In genomic region chr3:45830121-45830520, GRCh38 we compare ENCODE assay signal across 30 cellular contexts. TPM values are rescaled to one million over a fixed set of nuclear protein-coding genes. Genes with fewer than 3 reads are reported as not detected.
"Had no signal": no experiment of that assay in that cellular context is flagged by ENCODE, and none has a peak within 500 bp of the region (broad histone marks: within the 10 kb centered on the region; RNA-seq: fewer than 3 reads in every experiment).

No MANE protein-coding gene starts in this region.

- H3K4me3 ChIP-seq: stomach, suprapubic skin, testis, thoracic aorta, thyroid gland, tibial artery, tibial nerve, transverse colon, upper lobe of left lung, upper lobe of right lung, uterus, vagina had no signal

- H3K27ac ChIP-seq: stomach, suprapubic skin, testis, thoracic aorta, thyroid gland, tibial artery, tibial nerve, transverse colon, upper lobe of left lung, upper lobe of right lung, uterus, vagina had no signal

- H3K9me3 ChIP-seq: stomach, suprapubic skin, testis, thoracic aorta, thyroid gland, tibial artery, tibial nerve, transverse colon, upper lobe of left lung, upper lobe of right lung, uterus, vagina had no signal

- H3K36me3 ChIP-seq: uterus had no signal

- DNase-seq: stimulated activated CD4-positive, alpha-beta T cell treated with anti-CD3 and anti-CD28 coated beads, Interleukin-2, amount 100 ng/mL, for 48 hours; stimulated activated CD4-positive, alpha-beta T cell treated with anti-CD3 and anti-CD28 coated beads, Interleukin-4, amount 100 ng/mL, for 1 hour; stimulated activated CD4-positive, alpha-beta T cell treated with anti-CD3 and anti-CD28 coated beads, Interleukin-4, amount 100 ng/mL, for 24 hours; stimulated activated CD4-positive, alpha-beta T cell treated with anti-CD3 and anti-CD28 coated beads, Interleukin-4, amount 100 ng/mL, for 4 hours; stimulated activated CD8-positive, alpha-beta memory T cell treated with anti-CD3 and anti-CD28 coated beads, Interleukin-4, amount 100 ng/mL, for 48 hours; stimulated activated naive B cell treated with anti-CD40 and anti-IgM and Interleukin-4, amounts not matched to agents 10 μg/mL and 1 μg/mL and 100 μg/mL, for 72 hours; stimulated activated naive CD4-positive, alpha-beta T cell; stimulated activated naive CD4-positive, alpha-beta T cell treated with Interleukin-2 at 50 U/mL for 16 hours; stimulated activated naive CD8-positive, alpha-beta T cell treated with anti-CD3 and anti-CD28 coated beads, Interleukin-15, amount 100 ng/mL, for 72 hours; stimulated activated naive CD8-positive, alpha-beta T cell treated with anti-CD3 and anti-CD28 coated beads, Interleukin-15, Interleukin-2, amounts not matched to agents 100 U/mL and 50 U/mL, for 24 hours; stomach; substantia nigra; testis; thyroid gland; tibial artery; transverse colon; trophoblast cell; upper lobe of left lung; upper lobe of right lung; uterus had no signal

- H3K27me3 ChIP-seq: stomach, suprapubic skin, testis, thyroid gland, tibial artery, tibial nerve, transverse colon, upper lobe of left lung, upper lobe of right lung, uterus, vagina had no signal

- H3K4me1 ChIP-seq: stomach, suprapubic skin, testis, thyroid gland, tibial artery, tibial nerve, transverse colon, upper lobe of left lung, upper lobe of right lung, uterus, vagina had no signal

- ATAC-seq: stimulated activated effector memory CD8-positive, alpha-beta T cell treated with anti-CD3 and anti-CD28 coated beads, Interleukin-12 subunit alpha, Interleukin-12 subunit beta, amount 100 ng/mL, for 72 hours; stimulated activated memory B cell treated with anti-CD40 and anti-IgM and Interleukin-4, amounts not matched to agents 10 μg/mL and 1 μg/mL and 100 μg/mL, for 72 hours; stimulated activated naive B cell treated with anti-CD40 and anti-IgM and Interleukin-4, amounts not matched to agents 10 μg/mL and 1 μg/mL and 100 μg/mL, for 72 hours; stimulated activated naive CD8-positive, alpha-beta T cell treated with anti-CD3 and anti-CD28 coated beads, Interleukin-15, amount 100 ng/mL, for 72 hours; stimulated activated naive CD8-positive, alpha-beta T cell treated with anti-CD3 and anti-CD28 coated beads, Interleukin-15, Interleukin-2, amounts not matched to agents 100 U/mL and 50 U/mL, for 24 hours; upper lobe of right lung had no signal

RNA-seq across cellular contexts. Expression of gene SLC6A20, which starts 33.8 kb away (rescaled TPM):
- total RNA-seq: ureter had no signal

RNA-seq across cellular contexts. Expression of gene CCR9, which starts 56.2 kb away (rescaled TPM):
- total RNA-seq: subcutaneous adipose tissue, suprapubic skin, temporal lobe, thoracic aorta, thyroid gland, upper lobe of right lung, ureter, urinary bladder, vagina had no signal
- polyA plus RNA-seq: urinary bladder had no signal
